In the genomic region with DNA sequence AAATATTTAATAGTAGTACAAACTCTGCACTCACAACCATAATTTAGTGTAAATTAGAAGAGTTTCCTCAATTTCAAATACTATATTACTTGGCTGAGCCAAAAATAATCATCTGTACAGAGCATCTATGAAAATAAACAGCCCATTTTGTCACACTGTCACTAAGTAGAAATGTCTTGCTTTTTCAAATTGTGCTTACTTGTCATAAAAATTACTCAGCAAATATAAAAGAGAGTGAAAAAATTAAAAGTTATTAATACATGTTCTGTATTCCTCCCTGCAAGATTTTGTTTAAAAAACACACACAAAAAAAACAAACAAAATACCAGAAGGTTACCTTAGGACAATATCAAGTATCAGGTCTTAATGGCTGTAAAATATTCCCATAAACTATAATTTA, we compare ENCODE assay signal across 31 cellular contexts.
DNase-seq lines count a peak whose midpoint lies in the region; ATAC-seq, FAIRE-seq and TF ChIP-seq lines count a peak whose summit lies in the region.
"Had no signal": no experiment of that assay in that cellular context is flagged by ENCODE, and none has a peak within 500 bp of the region (broad histone marks: within the 10 kb centered on the region; RNA-seq: fewer than 3 reads in every experiment).

No MANE protein-coding gene starts in this region.

- no peaks in the 10 kb centered on the region for H3K79me2 ChIP-seq in HepG2 (ENCODE audit: insufficient read depth, low read length)
- no peaks in the 10 kb centered on the region for H3K79me2 ChIP-seq in K562 (ENCODE audit: control insufficient read depth, insufficient read depth, low read length)

- no peak for TF ChIP-seq CTCF in HepG2 (CRISPR knock-in tag; IDR thresholded peaks at IDR 0.05)
- no peak for TF ChIP-seq CTCF in right lobe of liver (IDR thresholded peaks at IDR 0.05)
- TF ChIP-seq CTCF in K562 (IDR thresholded peaks at IDR 0.05 in 2 of 3, conservative IDR thresholded peaks at IDR 0.05 in 1 of 3; ENCODE audit: insufficient read depth in 2 of 3, low read depth in 1 of 3, low read length in 3 of 3), result no peak

- H4K20me1 ChIP-seq in HepG2 (ENCODE audit: insufficient read depth, low read length), result no peaks in the 10 kb centered on the region
- H4K20me1 ChIP-seq in K562 (replicated peaks; ENCODE audit: control insufficient read depth, insufficient read depth, low read length), result no peaks in the 10 kb centered on the region
- H4K20me1 ChIP-seq: BLaER1; BLaER1 treated with 17β-estradiol and CSF1 and Interleukin-3, amounts not matched to agents 10 nM and 100 nM had no signal

- H3K36me3 ChIP-seq in HepG2 (replicated peaks in 1 of 2; ENCODE audit: control insufficient read depth in 1 of 2, insufficient read depth in 2 of 2, low read length in 2 of 2) (no peaks in the 10 kb centered on the region), right lobe of liver (no peaks in the 10 kb centered on the region), K562 (ENCODE audit: control insufficient read depth, insufficient read depth, low read length) (no peaks in the 10 kb centered on the region)
- H3K36me3 ChIP-seq: BE2C; BLaER1; BLaER1 treated with 17β-estradiol and CSF1 and Interleukin-3, amounts not matched to agents 10 nM and 100 nM had no signal

- TF ChIP-seq EP300 in HepG2 (IDR thresholded peaks at IDR 0.05; ENCODE audit: low read depth in 2 of 2, low read length in 2 of 2) (no peak), HepG2 (CRISPR knock-in tag; IDR thresholded peaks at IDR 0.05; ENCODE audit: borderline replicate concordance) (no peak), K562 (IDR thresholded peaks at IDR 0.05; ENCODE audit: low read length) (no peak)

- DNase-seq in HepG2 (ENCODE audit: low spot score) (no peak), right lobe of liver (no peak), K562 (ENCODE audit: extremely low read depth in 1 of 4, low spot score in 3 of 4) (no peak)
- DNase-seq: 8988T; ACHN; AML-193; BE2C; C1 segment of cervical spinal cord; Caco-2; Calu3; CD4-positive, alpha-beta memory T cell; CD4-positive, alpha-beta T cell; CD4-positive, CD25-positive, alpha-beta regulatory T cell; CD8-positive, alpha-beta memory T cell; CD8-positive, alpha-beta T cell; COR-L47; DMS 273 treated with DMSO at 0.1 percent for 48 hours; DMS153; DMS53; DMS79; DMS79 treated with DMSO at 0.1 percent for 48 hours; DND-41; EL had no signal

- no peak for TF ChIP-seq POLR2A in HepG2 (IDR thresholded peaks at IDR 0.05; ENCODE audit: insufficient read depth in 1 of 2, low read depth in 2 of 2, low read length in 2 of 2)
- no peak for TF ChIP-seq POLR2A in right lobe of liver (IDR thresholded peaks at IDR 0.05)
- no peak for TF ChIP-seq POLR2A in K562 (conservative IDR thresholded peaks at IDR 0.05)

- H3K4me1 ChIP-seq in HepG2 (ENCODE audit: insufficient read depth, low read length) (no peaks in the 10 kb centered on the region), right lobe of liver (no peaks in the 10 kb centered on the region), K562 (replicated peaks in 1 of 2; ENCODE audit: control insufficient read depth in 2 of 2, insufficient read depth in 2 of 2, low read length in 2 of 2) (no peaks in the 10 kb centered on the region)
- H3K4me1 ChIP-seq: A549; BE2C; BLaER1; BLaER1 treated with 17β-estradiol and CSF1 and Interleukin-3, amounts not matched to agents 10 nM and 100 nM; Caco-2 had no signal

- no peak for FAIRE-seq in HepG2 (lab: Jason Lieb, UNC)
- no peak for FAIRE-seq in K562 (lab: Jason Lieb, UNC)
- FAIRE-seq: A204.1, A549, D721Med had no signal

- no peak overlapping the region for H3K4me2 ChIP-seq in HepG2 (ENCODE audit: low read depth, low read length)
- no peak overlapping the region for H3K4me2 ChIP-seq in K562 (ENCODE audit: insufficient read depth, low read length)
- H3K4me2 ChIP-seq: A549; BLaER1; BLaER1 treated with 17β-estradiol and CSF1 and Interleukin-3, amounts not matched to agents 10 nM and 100 nM had no signal

- intact Hi-C loops in HepG2 (cut with micrococcal nuclease; ENCODE audit: unreplicated experiment) (no loop called here), right lobe of liver (cut with DNase I) (no loop called here), K562 (cut with micrococcal nuclease) (no loop called here)

- in situ Hi-C loops in HepG2 (cut with HindIII; ENCODE audit: extremely low pct_ligation_motif_present, low pct_unique_long_range_greater_than_20kb), result no loop called here
- in situ Hi-C loops in K562 (cut with MboI), result no loop called here

- H3K4me3 ChIP-seq in HepG2 (replicated peaks in 1 of 3; ENCODE audit: insufficient read depth in 1 of 3, low read depth in 2 of 3, low read length in 3 of 3) (no peak overlapping the region), right lobe of liver (no peak overlapping the region), K562 (no peak overlapping the region)
- H3K4me3 ChIP-seq: A549; BLaER1; BLaER1 treated with 17β-estradiol and CSF1 and Interleukin-3, amounts not matched to agents 10 nM and 100 nM had no signal

- H3K9me3 ChIP-seq in HepG2 (ENCODE audit: low read length), result no peaks in the 10 kb centered on the region
- no peaks in the 10 kb centered on the region for H3K9me3 ChIP-seq in right lobe of liver
- H3K9me3 ChIP-seq in K562 (replicated peaks; ENCODE audit: control insufficient read depth, insufficient read depth, low read depth, low read length), result no peaks in the 10 kb centered on the region
- H3K9me3 ChIP-seq: A549, BE2C, BLaER1, Caco-2 had no signal

- BruUV-seq in HepG2 (replicated peaks; lab: Mats Ljungman, UMichigan), result no TSS peak
- no TSS peak for BruUV-seq in K562 (replicated peaks; lab: Mats Ljungman, UMichigan)

- CTCF ChIA-PET in HepG2 (lab: Yijun Ruan, JAX; ENCODE audit: low intra/inter-chr PET ratio, low total read pairs) (no interaction called here), K562 (lab: Yijun Ruan, JAX; ENCODE audit: low intra/inter-chr PET ratio) (no interaction called here)

- H3K27me3 ChIP-seq in HepG2 (ENCODE audit: control insufficient read depth in 1 of 2, insufficient read depth in 2 of 2, low read length in 2 of 2) (no peaks in the 10 kb centered on the region), right lobe of liver (no peaks in the 10 kb centered on the region), K562 (ENCODE audit: control insufficient read depth in 2 of 2, insufficient read depth in 2 of 2, low read length in 2 of 2) (no peaks in the 10 kb centered on the region)
- H3K27me3 ChIP-seq: BE2C; BLaER1; BLaER1 treated with 17β-estradiol and CSF1 and Interleukin-3, amounts not matched to agents 10 nM and 100 nM had no signal

- ATAC-seq in HepG2 (no peak), right lobe of liver (no peak), K562 (no peak), HG02642 (IDR thresholded peaks at IDR 0.05; ENCODE audit: poor library complexity, unreplicated experiment) (no peak)
- ATAC-seq: A549; CD8-positive, alpha-beta T cell had no signal

- H3K27ac ChIP-seq in HepG2 (ENCODE audit: extremely low read length, insufficient read depth, low read length), result no peak overlapping the region
- H3K27ac ChIP-seq in right lobe of liver, result no peak overlapping the region
- no peak overlapping the region for H3K27ac ChIP-seq in K562 (ENCODE audit: extremely low read depth, low read depth, low read length)
- H3K27ac ChIP-seq: 22Rv1; A549; BLaER1; BLaER1 treated with 17β-estradiol and CSF1 and Interleukin-3, amounts not matched to agents 10 nM and 100 nM; C4-2B had no signal

- no peaks in the 10 kb centered on the region for H3K9me1 ChIP-seq in K562 (ENCODE audit: control insufficient read depth, insufficient read depth, low read length)

- H2AFZ ChIP-seq in HepG2 (ENCODE audit: low read length) (no peak overlapping the region), K562 (ENCODE audit: low read depth, low read length) (no peak overlapping the region)

- no peak for TF ChIP-seq RAD21 in HepG2 (CRISPR knock-in tag; IDR thresholded peaks at IDR 0.05)
- TF ChIP-seq RAD21 in K562 (CRISPR knock-in tag; conservative IDR thresholded peaks at IDR 0.05 in 1 of 2, IDR thresholded peaks at IDR 0.05 in 1 of 2), result no peak

- POLR2A ChIA-PET in HepG2 (lab: Yijun Ruan, JAX), result no interaction called here
- POLR2A ChIA-PET in K562 (lab: Yijun Ruan, JAX), result no interaction called here

- H3K9ac ChIP-seq in HepG2 (ENCODE audit: insufficient read depth, low read depth, low read length), result no peak overlapping the region
- H3K9ac ChIP-seq in K562 (ENCODE audit: insufficient read depth in 1 of 2, low read depth in 2 of 2, low read length in 2 of 2), result no peak overlapping the region
- H3K9ac ChIP-seq: BLaER1; BLaER1 treated with 17β-estradiol and CSF1 and Interleukin-3, amounts not matched to agents 10 nM and 100 nM had no signal

TF ChIP-seq in HepG2, 621 proteins besides CTCF, POLR2A, EP300 and RAD21 (continues in another document):
- TF ChIP-seq POGK (CRISPR knock-in tag; conservative IDR thresholded peaks at IDR 0.05) (no peak), MAFK (conservative IDR thresholded peaks at IDR 0.05 in 1 of 2, IDR thresholded peaks at IDR 0.05 in 1 of 2; ENCODE audit: low read length in 2 of 2) (peak in 1 of 2 experiments; percentile 56; a peak in 2 of 4 replicates)

TF ChIP-seq in K562, 482 proteins besides CTCF, POLR2A, EP300 and RAD21 (continues in another document):
- TF ChIP-seq THRAP3 (IDR thresholded peaks at IDR 0.05; ENCODE audit: borderline replicate concordance) (no peak), ZNF511 (CRISPR knock-in tag; IDR thresholded peaks at IDR 0.05) (no peak), ZNF316 (IDR thresholded peaks at IDR 0.05) (peak; percentile 55), GABPA (tag; conservative IDR thresholded peaks at IDR 0.05; ENCODE audit: low read depth) (no peak), RB1 (IDR thresholded peaks at IDR 0.05; ENCODE audit: low read depth) (no peak), MAFG (tag; conservative IDR thresholded peaks at IDR 0.05) (0 out of 2 replicates have a peak, but pooled peaks have one; percentile 22), ZFP1 (CRISPR knock-in tag; IDR thresholded peaks at IDR 0.05) (no peak)
- TF ChIP-seq, protein P1, sequence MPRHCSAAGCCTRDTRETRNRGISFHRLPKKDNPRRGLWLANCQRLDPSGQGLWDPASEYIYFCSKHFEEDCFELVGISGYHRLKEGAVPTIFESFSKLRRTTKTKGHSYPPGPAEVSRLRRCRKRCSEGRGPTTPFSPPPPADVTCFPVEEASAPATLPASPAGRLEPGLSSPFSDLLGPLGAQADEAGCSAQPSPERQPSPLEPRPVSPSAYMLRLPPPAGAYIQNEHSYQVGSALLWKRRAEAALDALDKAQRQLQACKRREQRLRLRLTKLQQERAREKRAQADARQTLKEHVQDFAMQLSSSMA (CRISPR knock-in tag; IDR thresholded peaks at IDR 0.05), result no peak

Comparison
In these comparisons a context has a peak if more than half of its experiments do, and no peak if none do; other contexts are left out.
1. Of the 241 proteins assayed by ChIP-seq in both HepG2 and K562: peak only in HepG2: MAFF; only in K562: MAFG; in both: none; in neither: 238; mixed calls (peak in some experiments, not most) for 1.